In the genomic region with DNA sequence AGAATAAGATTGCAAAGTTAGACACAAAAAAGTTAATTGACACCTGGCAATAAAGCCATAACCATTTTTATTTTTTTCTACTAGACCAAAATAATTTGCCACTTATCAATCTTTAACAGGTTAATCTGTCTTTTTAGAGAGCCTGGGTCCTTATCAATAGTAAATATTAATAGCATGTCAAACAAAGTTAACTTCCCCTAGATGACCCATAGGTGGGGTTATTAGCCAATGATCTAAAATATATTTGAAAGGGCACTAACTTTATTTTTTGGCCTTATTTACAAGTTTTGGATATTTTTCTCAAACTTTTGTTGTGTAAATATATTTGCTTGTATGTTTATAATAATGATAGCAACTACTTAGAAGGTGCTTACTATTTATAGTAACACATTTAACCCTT, we compare ENCODE assay signal across 11 cellular contexts. TPM values are rescaled to one million over a fixed set of nuclear protein-coding genes. Genes with fewer than 3 reads are reported as not detected.
A peak's percentile ranks its signal among the peaks of the same experiment; 100 is the strongest.
DNase-seq lines count a peak whose midpoint lies in the region; ATAC-seq and TF ChIP-seq lines count a peak whose summit lies in the region.
"Had no signal": no experiment of that assay in that cellular context is flagged by ENCODE, and none has a peak within 500 bp of the region (broad histone marks: within the 10 kb centered on the region; RNA-seq: fewer than 3 reads in every experiment).

No MANE protein-coding gene starts in this region.

- no peaks in the 10 kb centered on the region for H3K9me3 ChIP-seq in body of pancreas

- H3K27me3 ChIP-seq in BJ (ENCODE audit: control insufficient read depth, insufficient read depth, low read length) (no peaks in the 10 kb centered on the region), body of pancreas (no peaks in the 10 kb centered on the region)

- CTCF ChIA-PET in BJ (lab: Yijun Ruan, JAX) = interaction anchor here (0.9 to 7.8 kb wide), 4 partner anchors 14 to 132 kb away, joined by 3 to 119 read pairs (median 5); no protein-coding TSS in a partner anchor

- no peaks in the 10 kb centered on the region for H3K9me3 Mint-ChIP-seq in nephron progenitor cell
- H3K9me3 Mint-ChIP-seq: memory B cell had no signal

- TF ChIP-seq POLR2A in body of pancreas (IDR thresholded peaks at IDR 0.05) = no peak

- peak; percentile 36; the same call in 1 of the 2 replicates for TF ChIP-seq CTCF in BJ (IDR thresholded peaks at IDR 0.05; ENCODE audit: insufficient read depth, low read depth, low read length)
- peak; percentile 16 for TF ChIP-seq CTCF in HFF-Myc (IDR thresholded peaks at IDR 0.05; ENCODE audit: low read depth, low read length, missing control alignments)
- peak in 5 of 7 experiments; percentile 30 to 47 (median 44) for TF ChIP-seq CTCF in body of pancreas (IDR thresholded peaks at IDR 0.05)
- TF ChIP-seq CTCF in nephron progenitor cell (IDR thresholded peaks at IDR 0.05) = peak; percentile 32

- DNase-seq in BJ (ENCODE audit: low read depth) (no peak), HFF-Myc (ENCODE audit: extremely low read depth, low read depth) (no peak), body of pancreas (no peak), nephron progenitor cell (no peak), GM19240 (ENCODE audit: insufficient read length, low spot score) (no peak)
- DNase-seq in activated CD4-positive, alpha-beta T cell treated with anti-CD3 and anti-CD28 coated beads, Interleukin-2, amount 50 U/mL, for 1 hour = no peak

- H3K4me1 Mint-ChIP-seq in nephron progenitor cell = peaks cover 29% of the 10 kb centered on the region

- no peak overlapping the region for H3K4me3 ChIP-seq in BJ (ENCODE audit: low read depth, low read length)
- no peak overlapping the region for H3K4me3 ChIP-seq in HFF-Myc (replicated peaks; ENCODE audit: low read depth, low read length)
- no peak overlapping the region for H3K4me3 ChIP-seq in body of pancreas

- no peak overlapping the region for H3K27ac ChIP-seq in body of pancreas

- no peaks in the 10 kb centered on the region for H3K4me1 ChIP-seq in body of pancreas

- no peaks in the 10 kb centered on the region for H3K36me3 ChIP-seq in BJ (ENCODE audit: control insufficient read depth, insufficient read depth, low read length)
- no peaks in the 10 kb centered on the region for H3K36me3 ChIP-seq in body of pancreas (replicated peaks in 1 of 2; ENCODE audit: insufficient read depth in 1 of 2, low read depth in 2 of 2)

- no peaks in the 10 kb centered on the region for H3K36me3 Mint-ChIP-seq in nephron progenitor cell (ENCODE audit: low read depth)

- intact Hi-C loops in body of pancreas (cut with DNase I) = no loop called here

- H3K27me3 Mint-ChIP-seq in nephron progenitor cell (ENCODE audit: low read depth, poor library complexity) = peaks cover 18% of the 10 kb centered on the region

- no peak overlapping the region for H3K27ac Mint-ChIP-seq in nephron progenitor cell
- H3K27ac Mint-ChIP-seq: memory B cell had no signal

- ATAC-seq in body of pancreas (no peak), HG02885 (IDR thresholded peaks at IDR 0.05; ENCODE audit: poor library complexity, unreplicated experiment) (no peak), HG02973 (IDR thresholded peaks at IDR 0.05; ENCODE audit: unreplicated experiment) (no peak)

- no peak overlapping the region for H3K4me3 Mint-ChIP-seq in nephron progenitor cell
- H3K4me3 Mint-ChIP-seq: memory B cell had no signal

- POLR2A ChIA-PET in BJ (lab: Charles Lee) = no interaction called here

RNA-seq across cellular contexts. Expression of a gene that starts 3.9 kb away (rescaled TPM):
- polyA plus RNA-seq in BJ (2011; rRNA removed) = not detected in 2 replicates
- polyA minus RNA-seq in BJ (2011; rRNA and poly(A)+ RNA removed) = not detected in 2 replicates
- total RNA-seq in body of pancreas = not detected
- total RNA-seq: HT-29, RPMI7951 had no signal

RNA-seq across cellular contexts. Expression of a gene that starts 15.5 kb away (rescaled TPM):
- 7.8 and 13.1 TPM in 2 replicates for polyA plus RNA-seq in BJ (2011; rRNA removed)
- 8.3 and 20.0 TPM in 2 replicates for polyA minus RNA-seq in BJ (2011; rRNA and poly(A)+ RNA removed)
- total RNA-seq in body of pancreas = 10 to 100 TPM; 37.1 to 93.9 TPM
- total RNA-seq: HT-29, RPMI7951 had no signal

RNA-seq across cellular contexts. Expression of a gene that starts 43.3 kb away (rescaled TPM):
- 0.01 TPM in 1 of 2 replicates, not detected in the other for polyA plus RNA-seq in BJ (2011; rRNA removed)
- 0.05 TPM in 2 replicates for polyA minus RNA-seq in BJ (2011; rRNA and poly(A)+ RNA removed)
- total RNA-seq in body of pancreas = under 1 TPM; 0.33 to 0.52 TPM
- total RNA-seq: HT-29, RPMI7951 had no signal

RNA-seq across cellular contexts. Expression of a gene that starts 59.7 kb away (rescaled TPM):
- polyA plus RNA-seq in BJ (2011; rRNA removed) = 12.6 and 12.9 TPM in 2 replicates
- 10.7 and 14.7 TPM in 2 replicates for polyA minus RNA-seq in BJ (2011; rRNA and poly(A)+ RNA removed)
- 10 to 100 TPM; 19.8 to 21.8 TPM for total RNA-seq in body of pancreas
